In the genomic region with DNA sequence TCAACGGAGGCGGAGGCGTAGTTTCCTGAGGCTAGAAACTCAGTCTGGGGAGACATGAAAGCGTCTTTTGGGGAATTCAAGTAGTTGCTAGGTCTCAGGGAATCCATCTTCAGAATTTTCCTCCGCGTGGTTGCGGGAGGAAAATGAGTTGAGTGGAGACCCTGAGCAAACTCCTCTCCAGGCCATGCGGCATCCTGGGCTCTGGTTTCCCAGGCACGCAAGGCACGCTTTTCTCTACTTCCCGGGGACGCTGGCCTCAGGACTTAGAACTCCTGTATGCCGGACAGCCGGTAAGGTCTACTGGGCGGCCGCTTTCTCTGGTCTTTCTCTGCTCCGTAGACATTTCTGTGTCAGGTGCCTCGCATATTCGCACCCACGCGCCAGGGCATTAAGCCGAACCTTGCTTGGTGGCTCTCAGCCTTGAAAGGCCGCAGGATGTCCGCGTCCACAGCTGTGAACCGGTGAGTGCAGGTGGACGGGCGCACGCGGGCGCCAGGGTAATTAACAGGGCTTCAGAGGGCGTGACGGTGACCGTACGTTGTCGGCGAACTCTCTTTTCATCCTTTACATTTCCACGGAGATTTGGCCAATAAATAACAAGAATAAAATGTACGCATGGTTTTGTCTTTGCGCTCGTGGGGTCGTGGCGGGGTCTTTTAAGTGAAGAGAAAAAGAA, we compare ENCODE assay signal across 1 cellular context.
TF ChIP-seq lines count a peak whose summit lies in the region.

No MANE protein-coding gene starts in this region.

TF ChIP-seq in IMR-90, 13 proteins besides CTCF, POLR2A, EP300 and RAD21 (continued from another document):
- TF ChIP-seq ELK1 (IDR thresholded peaks at IDR 0.05; ENCODE audit: borderline replicate concordance, low read depth, low read length) (no peak), CHD1 (IDR thresholded peaks at IDR 0.05; ENCODE audit: low read depth, low read length) (no peak), USF2 (IDR thresholded peaks at IDR 0.05; ENCODE audit: low read depth, low read length) (no peak), CEBPB (IDR thresholded peaks at IDR 0.05; ENCODE audit: low read depth, low read length) (no peak), MAFK (IDR thresholded peaks at IDR 0.05; ENCODE audit: low read depth, low read length) (no peak), RCOR1 (IDR thresholded peaks at IDR 0.05; ENCODE audit: insufficient replicate concordance, low read length) (no peak), MXI1 (IDR thresholded peaks at IDR 0.05; ENCODE audit: borderline replicate concordance, low read depth, low read length) (no peak), SMC3 (IDR thresholded peaks at IDR 0.05; ENCODE audit: low read depth, low read length) (no peak), NFE2L2 (IDR thresholded peaks at IDR 0.05; ENCODE audit: low read depth, low read length) (no peak), MAZ (IDR thresholded peaks at IDR 0.05; ENCODE audit: borderline replicate concordance, low read depth, low read length) (no peak), BHLHE40 (IDR thresholded peaks at IDR 0.05; ENCODE audit: low read depth, low read length) (no peak), FOS (IDR thresholded peaks at IDR 0.05; ENCODE audit: low read depth, low read length) (no peak)
